Comparison of ENCODE assay signal across 8 cellular contexts in the genomic region with DNA sequence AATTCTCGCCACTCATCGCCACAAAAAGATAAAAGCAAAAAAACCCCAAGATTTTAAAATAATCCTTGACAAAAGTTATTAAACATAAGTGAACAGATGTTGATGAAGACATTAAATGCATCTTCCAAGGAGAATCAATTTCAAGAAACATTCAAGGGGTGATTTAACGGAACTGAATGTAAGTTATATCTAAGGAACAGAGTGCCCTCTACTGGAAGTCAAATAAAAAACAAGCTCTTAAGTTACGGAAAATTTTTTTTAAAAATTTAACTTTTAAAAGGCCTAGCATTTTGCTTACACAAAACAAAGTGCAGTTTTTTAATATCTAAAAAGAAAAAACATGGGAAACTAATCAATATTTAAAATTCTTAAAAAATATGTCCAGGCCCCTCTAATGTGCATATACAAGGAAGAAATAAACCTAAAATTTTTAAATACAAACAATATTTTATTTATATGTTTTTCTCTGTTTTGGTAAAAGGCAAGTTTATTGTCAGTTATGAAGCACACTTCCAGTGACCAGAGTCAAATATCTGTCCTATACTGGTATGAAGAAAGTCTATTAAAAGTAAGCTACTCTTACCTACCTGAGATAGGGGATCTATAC. TPM values are rescaled to one million over a fixed set of nuclear protein-coding genes. Genes with fewer than 3 reads are reported as not detected.
DNase-seq lines count a peak whose midpoint lies in the region; ATAC-seq and TF ChIP-seq lines count a peak whose summit lies in the region.

No MANE protein-coding gene starts in this region.

- H4K91ac ChIP-seq in H9 (ENCODE audit: insufficient read length, low read depth, low read length) = no peak overlapping the region

- WGBS in H9 (ENCODE audit: extremely low coverage, insufficient read length, low lambda C conversion rate) = no CpG with 5 or more reads among the region's 4 CpGs

- H3K23me2 ChIP-seq in H9 (ENCODE audit: insufficient read length, low read depth, low read length, poor library complexity, severe bottlenecking) = no peaks in the 10 kb centered on the region

- H2BK20ac ChIP-seq in H9 (ENCODE audit: low read depth, low read length, poor library complexity, severe bottlenecking) = no peak overlapping the region

- H3K4me1 Mint-ChIP-seq in H9 = no peaks in the 10 kb centered on the region; a peak in 1 of 4 replicates
- H3K4me1 Mint-ChIP-seq in glutamatergic neuron (ENCODE audit: low read depth, unreplicated experiment) = peaks cover 2% of the 10 kb centered on the region

- no peaks in the 10 kb centered on the region for H3K4me1 ChIP-seq in H9 (ENCODE audit: insufficient read depth, low read length)

- DNase-seq in Ammon's horn (ENCODE audit: low spot score) (peak; percentile 45), H9 (no peak), glutamatergic neuron (no peak), NCI-H526 treated with DMSO at 0.1 percent for 48 hours (lab: John Stamatoyannopoulos, UW) (no peak), NCI-H2081 (lab: John Stamatoyannopoulos, UW) (no peak)
- no peak for DNase-seq in stimulated activated CD4-positive, alpha-beta T cell treated with anti-CD3 and anti-CD28 coated beads, Interleukin-1b, Interleukin-23, amount 100 ng/mL, for 48 hours

- H3K79me2 ChIP-seq in H9 (ENCODE audit: insufficient read depth, low read length) = peaks cover 2% of the 10 kb centered on the region; the same call in 1 of the 2 replicates

- no peak overlapping the region for H4K8ac ChIP-seq in H9 (replicated peaks; ENCODE audit: insufficient read length, low read depth, low read length)

- no peak overlapping the region for H4K5ac ChIP-seq in H9 (ENCODE audit: insufficient read length, low read depth, low read length)

- H3K9ac ChIP-seq in H9 (ENCODE audit: extremely low read depth, insufficient read length, low read length) = no peak overlapping the region

- no peak overlapping the region for H3K4me2 ChIP-seq in H9 (ENCODE audit: insufficient read depth, insufficient read length, low read length)

- no peak overlapping the region for H3K18ac ChIP-seq in H9 (ENCODE audit: insufficient read length, low read depth, low read length)

- TF ChIP-seq CTCF in H9 (conservative IDR thresholded peaks at IDR 0.05) (peak; percentile 73), glutamatergic neuron (IDR thresholded peaks at IDR 0.05; ENCODE audit: partially characterized antibody, unreplicated experiment) (peak; percentile 58)

- no peaks in the 10 kb centered on the region for H3K27me3 Mint-ChIP-seq in H9 (ENCODE audit: low read depth)
- no peaks in the 10 kb centered on the region for H3K27me3 Mint-ChIP-seq in glutamatergic neuron (ENCODE audit: unreplicated experiment)

- H3K27me3 ChIP-seq in H9 (ENCODE audit: insufficient read depth, low read length) = no peaks in the 10 kb centered on the region

- peak overlapping the region in 2 of 3 experiments; percentile 36 to 81; a peak in 1 of 7 replicates for H3K27ac Mint-ChIP-seq in H9
- no peak overlapping the region for H3K27ac Mint-ChIP-seq in glutamatergic neuron (ENCODE audit: unreplicated experiment)

- no peak overlapping the region for H3T11ph ChIP-seq in H9 (ENCODE audit: low read length)

- no peak overlapping the region for H3K14ac ChIP-seq in H9 (ENCODE audit: insufficient read depth, low read length)

- H3K4ac ChIP-seq in H9 (ENCODE audit: low read depth, low read length) = no peak overlapping the region

- H2BK120ac ChIP-seq in H9 (ENCODE audit: low read depth, low read length, poor library complexity, severe bottlenecking) = no peak overlapping the region

- no peak overlapping the region for H2BK5ac ChIP-seq in H9 (ENCODE audit: insufficient read length, low read length)

- no peak overlapping the region for H3K56ac ChIP-seq in H9 (ENCODE audit: insufficient read length, low read depth, low read length)

- H2BK12ac ChIP-seq in H9 (ENCODE audit: insufficient read length, low read depth, low read length) = no peak overlapping the region

- H3K79me1 ChIP-seq in H9 (ENCODE audit: insufficient read depth, low read depth, low read length, poor library complexity, severe bottlenecking) = peaks cover 2% of the 10 kb centered on the region

- H2AFZ ChIP-seq in H9 (ENCODE audit: low read length) = no peak overlapping the region

- ATAC-seq in SK-N-SH treated with all-trans-retinoic acid at 6 μM for 48 hours (0 out of 3 replicates have a peak, but pooled peaks have one; percentile 24), GM21423 (IDR thresholded peaks at IDR 0.05; ENCODE audit: unreplicated experiment) (no peak)

- no peaks in the 10 kb centered on the region for H3K9me3 ChIP-seq in H9 (ENCODE audit: control insufficient read depth, low read depth, low read length)

- H2AK5ac ChIP-seq in H9 (ENCODE audit: insufficient read length, low read length) = no peak overlapping the region

- H4K20me1 ChIP-seq in H9 (ENCODE audit: control insufficient read depth, insufficient read depth, insufficient read length) = no peaks in the 10 kb centered on the region

- H3K23ac ChIP-seq in H9 (ENCODE audit: insufficient read length, low read depth, low read length) = no peak overlapping the region

- H3K36me3 Mint-ChIP-seq in H9 (ENCODE audit: insufficient read depth in 1 of 3, low read depth in 3 of 3) (peaks cover 30 to 59% (median 50%) of the 10 kb centered on the region in 3 experiments), glutamatergic neuron (ENCODE audit: unreplicated experiment) (no peaks in the 10 kb centered on the region)

- H3K27ac ChIP-seq in H9 (ENCODE audit: insufficient read length, low read depth, low read length) = no peak overlapping the region

- no peak overlapping the region for H2BK15ac ChIP-seq in H9 (ENCODE audit: low read depth, low read length)

- H3K9me3 Mint-ChIP-seq in H9 = no peaks in the 10 kb centered on the region
- H3K9me3 Mint-ChIP-seq in glutamatergic neuron (ENCODE audit: unreplicated experiment) = no peaks in the 10 kb centered on the region

- no peak overlapping the region for H3K4me3 Mint-ChIP-seq in H9
- no peak overlapping the region for H3K4me3 Mint-ChIP-seq in glutamatergic neuron (ENCODE audit: unreplicated experiment)

TF ChIP-seq in SK-N-SH treated with all-trans-retinoic acid at 6 μM for 48 hours, 23 proteins besides CTCF, POLR2A, EP300 and RAD21:
- TF ChIP-seq TCF4 (CRISPR knock-in tag; IDR thresholded peaks at IDR 0.05; ENCODE audit: borderline replicate concordance) (no peak), TSHZ2 (CRISPR knock-in tag; IDR thresholded peaks at IDR 0.05) (no peak), GLIS3 (CRISPR knock-in tag; IDR thresholded peaks at IDR 0.05) (no peak), ZC3H10 (CRISPR knock-in tag; IDR thresholded peaks at IDR 0.05) (no peak), ZFP30 (CRISPR knock-in tag; IDR thresholded peaks at IDR 0.05) (no peak), BACH2 (CRISPR knock-in tag; IDR thresholded peaks at IDR 0.05; ENCODE audit: borderline replicate concordance) (no peak), CSDC2 (CRISPR knock-in tag; IDR thresholded peaks at IDR 0.05) (no peak), ISL1 (CRISPR knock-in tag; IDR thresholded peaks at IDR 0.05) (no peak), ZFP3 (CRISPR knock-in tag; IDR thresholded peaks at IDR 0.05) (no peak)

RNA-seq across cellular contexts. Expression of gene TEX10, which starts 28.0 kb away (rescaled TPM):
- total RNA-seq in H9 (2021) (70.8 and 71.6 TPM in 2 replicates), glutamatergic neuron (ENCODE audit: unreplicated experiment) (18.4 TPM)
